ENCODE assay signal across 1 cellular context in the genomic region with DNA sequence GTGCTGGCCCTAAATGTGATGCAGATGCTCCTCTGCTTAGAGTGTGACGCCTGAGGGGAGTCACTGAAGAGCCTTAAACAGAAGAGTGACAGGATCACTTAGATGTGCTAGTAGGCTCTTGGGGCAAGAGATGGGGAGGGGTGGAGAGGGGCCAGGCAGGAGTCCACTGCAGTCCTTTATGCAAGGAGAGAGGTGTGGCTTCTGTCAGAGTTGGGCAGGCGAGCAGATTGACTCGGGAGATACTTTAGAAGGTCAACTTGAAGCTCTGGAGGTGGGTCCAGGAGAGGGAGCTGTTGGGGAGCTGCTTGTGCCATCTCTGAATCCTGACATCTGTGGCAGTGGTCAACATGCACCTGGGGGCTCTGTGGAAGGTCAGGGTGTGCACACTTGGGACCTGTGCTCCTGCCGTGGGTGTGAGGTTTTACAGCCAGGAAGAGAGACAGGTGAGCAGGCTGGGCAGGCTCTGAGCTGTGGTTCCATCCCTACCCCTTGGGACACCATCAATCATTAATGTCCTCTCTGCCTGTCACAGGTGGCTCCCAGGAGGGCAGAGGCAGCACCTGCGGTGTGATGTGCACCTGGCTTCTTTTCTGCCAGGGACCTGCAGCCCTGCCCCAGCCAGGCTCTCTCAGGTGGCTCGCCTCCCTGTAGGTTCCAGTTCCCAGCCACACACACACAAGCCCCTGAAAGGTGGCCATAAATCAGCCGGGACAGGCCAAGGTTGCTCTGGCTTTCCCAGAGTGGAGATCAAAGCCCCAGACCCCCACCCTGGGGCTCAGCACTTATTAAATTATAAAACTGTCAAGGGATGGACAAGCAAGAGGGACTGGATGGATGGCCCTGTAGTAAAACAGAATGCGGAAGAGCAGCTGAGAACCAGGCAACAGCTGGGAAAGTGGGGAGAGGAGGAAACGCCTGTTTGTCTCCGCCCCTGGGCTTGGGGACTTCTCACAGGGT.
TF ChIP-seq lines count a peak whose summit lies in the region.

No MANE protein-coding gene starts in this region.

TF ChIP-seq in K562, 482 proteins besides CTCF, POLR2A, EP300 and RAD21:
- peak; percentile 24; the same call in 1 of the 2 replicates for TF ChIP-seq ESRRA (IDR thresholded peaks at IDR 0.05; ENCODE audit: borderline replicate concordance, low read depth)
- TF ChIP-seq, protein P1, sequence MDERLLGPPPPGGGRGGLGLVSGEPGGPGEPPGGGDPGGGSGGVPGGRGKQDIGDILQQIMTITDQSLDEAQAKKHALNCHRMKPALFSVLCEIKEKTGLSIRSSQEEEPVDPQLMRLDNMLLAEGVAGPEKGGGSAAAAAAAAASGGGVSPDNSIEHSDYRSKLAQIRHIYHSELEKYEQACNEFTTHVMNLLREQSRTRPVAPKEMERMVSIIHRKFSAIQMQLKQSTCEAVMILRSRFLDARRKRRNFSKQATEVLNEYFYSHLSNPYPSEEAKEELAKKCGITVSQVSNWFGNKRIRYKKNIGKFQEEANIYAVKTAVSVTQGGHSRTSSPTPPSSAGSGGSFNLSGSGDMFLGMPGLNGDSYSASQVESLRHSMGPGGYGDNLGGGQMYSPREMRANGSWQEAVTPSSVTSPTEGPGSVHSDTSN (CRISPR knock-in tag; IDR thresholded peaks at IDR 0.05; ENCODE audit: low read depth), result no peak
- TF ChIP-seq, protein P1 (tag; conservative IDR thresholded peaks at IDR 0.05; ENCODE audit: low read depth), result 0 out of 2 replicates have a peak, but pooled peaks have one; percentile 19
- TF ChIP-seq, protein P2, sequence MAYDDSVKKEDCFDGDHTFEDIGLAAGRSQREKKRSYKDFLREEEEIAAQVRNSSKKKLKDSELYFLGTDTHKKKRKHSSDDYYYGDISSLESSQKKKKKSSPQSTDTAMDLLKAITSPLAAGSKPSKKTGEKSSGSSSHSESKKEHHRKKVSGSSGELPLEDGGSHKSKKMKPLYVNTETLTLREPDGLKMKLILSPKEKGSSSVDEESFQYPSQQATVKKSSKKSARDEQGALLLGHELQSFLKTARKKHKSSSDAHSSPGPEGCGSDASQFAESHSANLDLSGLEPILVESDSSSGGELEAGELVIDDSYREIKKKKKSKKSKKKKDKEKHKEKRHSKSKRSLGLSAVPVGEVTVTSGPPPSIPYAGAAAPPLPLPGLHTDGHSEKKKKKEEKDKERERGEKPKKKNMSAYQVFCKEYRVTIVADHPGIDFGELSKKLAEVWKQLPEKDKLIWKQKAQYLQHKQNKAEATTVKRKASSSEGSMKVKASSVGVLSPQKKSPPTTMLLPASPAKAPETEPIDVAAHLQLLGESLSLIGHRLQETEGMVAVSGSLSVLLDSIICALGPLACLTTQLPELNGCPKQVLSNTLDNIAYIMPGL (CRISPR knock-in tag; IDR thresholded peaks at IDR 0.05), result no peak
- peak; percentile 21 for TF ChIP-seq MEIS2 (IDR thresholded peaks at IDR 0.05; ENCODE audit: partially characterized antibody)
